ENCODE assay signal across 1 cellular context in the genomic region with DNA sequence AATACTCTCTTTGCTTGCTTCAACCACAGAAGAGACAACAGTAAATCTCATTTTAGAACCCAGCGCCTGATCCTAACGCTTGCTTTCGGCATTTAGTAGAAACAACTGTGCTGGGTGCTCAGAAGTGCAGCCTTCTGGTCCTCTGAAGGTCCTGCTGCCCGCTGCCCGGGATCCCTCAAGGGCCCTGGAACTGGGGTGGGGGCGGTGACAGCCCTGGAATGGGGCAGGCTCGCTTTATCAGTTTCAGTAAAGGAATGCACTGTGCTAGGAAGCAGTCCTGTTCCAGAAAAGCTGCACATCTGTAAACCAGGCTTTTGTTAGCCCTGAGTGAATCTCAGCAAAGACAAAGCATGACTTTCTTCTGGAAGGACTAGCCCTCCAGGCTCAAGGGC.
TF ChIP-seq lines count a peak whose summit lies in the region.

No MANE protein-coding gene starts in this region.

TF ChIP-seq in GM23338, 12 proteins besides CTCF, POLR2A, EP300 and RAD21 (continued from another document):
- TF ChIP-seq, protein P1, sequence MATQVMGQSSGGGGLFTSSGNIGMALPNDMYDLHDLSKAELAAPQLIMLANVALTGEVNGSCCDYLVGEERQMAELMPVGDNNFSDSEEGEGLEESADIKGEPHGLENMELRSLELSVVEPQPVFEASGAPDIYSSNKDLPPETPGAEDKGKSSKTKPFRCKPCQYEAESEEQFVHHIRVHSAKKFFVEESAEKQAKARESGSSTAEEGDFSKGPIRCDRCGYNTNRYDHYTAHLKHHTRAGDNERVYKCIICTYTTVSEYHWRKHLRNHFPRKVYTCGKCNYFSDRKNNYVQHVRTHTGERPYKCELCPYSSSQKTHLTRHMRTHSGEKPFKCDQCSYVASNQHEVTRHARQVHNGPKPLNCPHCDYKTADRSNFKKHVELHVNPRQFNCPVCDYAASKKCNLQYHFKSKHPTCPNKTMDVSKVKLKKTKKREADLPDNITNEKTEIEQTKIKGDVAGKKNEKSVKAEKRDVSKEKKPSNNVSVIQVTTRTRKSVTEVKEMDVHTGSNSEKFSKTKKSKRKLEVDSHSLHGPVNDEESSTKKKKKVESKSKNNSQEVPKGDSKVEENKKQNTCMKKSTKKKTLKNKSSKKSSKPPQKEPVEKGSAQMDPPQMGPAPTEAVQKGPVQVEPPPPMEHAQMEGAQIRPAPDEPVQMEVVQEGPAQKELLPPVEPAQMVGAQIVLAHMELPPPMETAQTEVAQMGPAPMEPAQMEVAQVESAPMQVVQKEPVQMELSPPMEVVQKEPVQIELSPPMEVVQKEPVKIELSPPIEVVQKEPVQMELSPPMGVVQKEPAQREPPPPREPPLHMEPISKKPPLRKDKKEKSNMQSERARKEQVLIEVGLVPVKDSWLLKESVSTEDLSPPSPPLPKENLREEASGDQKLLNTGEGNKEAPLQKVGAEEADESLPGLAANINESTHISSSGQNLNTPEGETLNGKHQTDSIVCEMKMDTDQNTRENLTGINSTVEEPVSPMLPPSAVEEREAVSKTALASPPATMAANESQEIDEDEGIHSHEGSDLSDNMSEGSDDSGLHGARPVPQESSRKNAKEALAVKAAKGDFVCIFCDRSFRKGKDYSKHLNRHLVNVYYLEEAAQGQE (IDR thresholded peaks at IDR 0.05; ENCODE audit: unreplicated experiment) = no peak
- TF ChIP-seq ZNF462 (CRISPR knock-in tag; IDR thresholded peaks at IDR 0.05) = no peak
- TF ChIP-seq POLR2AphosphoS5 (IDR thresholded peaks at IDR 0.05; ENCODE audit: low read depth) = no peak
- no peak for TF ChIP-seq NANOG (IDR thresholded peaks at IDR 0.05; ENCODE audit: borderline replicate concordance)
- no peak for TF ChIP-seq ZNF331 (CRISPR knock-in tag; IDR thresholded peaks at IDR 0.05; ENCODE audit: low read depth)
- no peak for TF ChIP-seq ETS1 (IDR thresholded peaks at IDR 0.05)
